In genomic region chr5:4584982-4585381, GRCh38 we compare ENCODE assay signal across 19 cellular contexts.
DNase-seq lines count a peak whose midpoint lies in the region; ATAC-seq and TF ChIP-seq lines count a peak whose summit lies in the region.
"Had no signal": no experiment of that assay in that cellular context is flagged by ENCODE, and none has a peak within 500 bp of the region (broad histone marks: within the 10 kb centered on the region; RNA-seq: fewer than 3 reads in every experiment).

No MANE protein-coding gene starts in this region.

- H3K4me3 ChIP-seq in AG10803 (ENCODE audit: low read length) (no peak overlapping the region), epithelial cell of proximal tubule (ENCODE audit: low read depth, low read length) (no peak overlapping the region)
- H3K4me3 ChIP-seq: Peyer's patch had no signal

- DNase-seq in AG10803 (ENCODE audit: low read depth): peak; percentile 41
- DNase-seq in RKO (ENCODE audit: low spot score): peak; percentile 71
- DNase-seq in epithelial cell of proximal tubule (ENCODE audit: low read depth): peak; percentile 44
- peak; percentile 4 for DNase-seq in myocyte (ENCODE audit: low read depth)
- DNase-seq in EL: no peak
- no peak for DNase-seq in activated T-cell treated with anti-CD3 and anti-CD28 coated beads, Interleukin-2, amount 50 U/mL, for 48 hours
- no peak for DNase-seq in NCI-H446 (lab: John Stamatoyannopoulos, UW)
- DNase-seq: activated CD4-positive, alpha-beta T cell treated with anti-CD3 and anti-CD28 coated beads for 36 hours; activated naive CD4-positive, alpha-beta T cell treated with anti-CD3 and anti-CD28 coated beads, Interleukin-2, amount 50 U/mL, for 16 hours; central memory CD4-positive, alpha-beta T cell; glutamatergic neuron; naive thymus-derived CD8-positive, alpha-beta T cell; NCI-H748 treated with DMSO at 0.1 percent for 48 hours; Peyer's patch; T-helper 2 cell; trophoblast cell had no signal

- TF ChIP-seq CTCF in AG10803 (conservative IDR thresholded peaks at IDR 0.05; ENCODE audit: low read length) (no peak), epithelial cell of proximal tubule (conservative IDR thresholded peaks at IDR 0.05; ENCODE audit: low read depth, low read length) (no peak)

- ATAC-seq in HG02678 (IDR thresholded peaks at IDR 0.05; ENCODE audit: unreplicated experiment): no peak
- ATAC-seq: activated CD4-positive, alpha-beta T cell treated with anti-CD3 and anti-CD28 coated beads for 36 hours; naive thymus-derived CD8-positive, alpha-beta T cell; sciatic nerve; stimulated activated memory B cell treated with anti-CD40 and anti-IgM and Interleukin-4, amounts not matched to agents 10 μg/mL and 1 μg/mL and 100 μg/mL, for 72 hours had no signal

Comparison
In these comparisons a context has a peak if more than half of its experiments do, and no peak if none do; other contexts are left out.
1. DNase-seq: peak in AG10803 (single experiment), RKO (single experiment), epithelial cell of proximal tubule (single experiment) and myocyte (single experiment); none in EL (single experiment), activated T-cell treated with anti-CD3 and anti-CD28 coated beads, Interleukin-2, amount 50 U/mL, for 48 hours (0 of 2) and NCI-H446 (0 of 2).